Comparison of ENCODE assay signal across 18 cellular contexts in the genomic region with DNA sequence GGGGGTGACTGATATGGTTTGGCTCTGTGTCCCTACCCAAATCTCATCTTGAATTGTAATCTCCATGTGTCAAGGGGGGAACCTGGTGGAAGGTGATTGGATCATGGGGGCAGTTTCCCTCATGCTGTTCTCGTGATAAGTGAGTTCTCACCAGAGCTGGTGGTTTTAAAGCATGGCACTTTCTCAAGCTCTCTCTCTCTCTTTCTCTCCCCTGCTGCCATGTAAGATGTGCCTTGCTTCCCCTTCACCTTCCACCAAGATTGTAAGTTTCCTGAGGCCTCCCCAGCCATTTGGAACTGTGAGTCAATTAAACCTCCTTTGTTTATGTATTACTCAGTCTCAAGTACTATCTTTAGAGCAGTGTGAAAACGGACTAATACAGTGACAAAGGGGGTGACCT. TPM values are rescaled to one million over a fixed set of nuclear protein-coding genes. Genes with fewer than 3 reads are reported as not detected.
"Had no signal": no experiment of that assay in that cellular context is flagged by ENCODE, and none has a peak within 500 bp of the region (broad histone marks: within the 10 kb centered on the region; RNA-seq: fewer than 3 reads in every experiment).

No MANE protein-coding gene starts in this region.

RNA-seq across cellular contexts. Expression of a gene that starts 8.4 kb away (rescaled TPM):
- total RNA-seq: activated naive CD4-positive, alpha-beta T cell treated with anti-CD3 and anti-CD28 coated beads for 36 hours; activated naive CD4-positive, alpha-beta T cell treated with anti-CD3 and anti-CD28 coated beads, Interleukin-2, amount 50 U/mL, for 72 hours; activated naive CD8-positive, alpha-beta T cell treated with anti-CD3 and anti-CD28 coated beads for 36 hours; activated naive CD8-positive, alpha-beta T cell treated with anti-CD3 and anti-CD28 coated beads, Interleukin-2, amount 10 ng/mL, durations not matched to agents 7 days and 5 days; activated T-cell treated with anti-CD3 and anti-CD28 coated beads, Interleukin-2, amount 50 U/mL, for 4 hours; activated T-cell treated with anti-CD3 and anti-CD28 coated beads, Interleukin-2, amount 50 U/mL, for 72 hours; activated T-helper 1 cell treated with anti-CD3 and anti-CD28 coated beads, Interleukin-12 subunit alpha, Interleukin-12 subunit beta, Interleukin-2, Interleukin-4 antibody, amounts not matched to agents 30 ng/mL and 10 ng/mL and 1 ng/mL, durations not matched to agents 14 hours and 24 hours and 36 hours; activated T-helper 2 cell treated with anti-CD3 and anti-CD28 coated beads, Interferon-gamma antibody, Interleukin-2, Interleukin-4, amounts not matched to agents 10 μg/mL and 5 μg/mL and 100 μg/mL, durations not matched to agents 14 hours and 24 hours and 36 hours; adrenal gland; aorta; ascending aorta; astrocyte; body of pancreas; bronchial epithelial cell; cardiac muscle cell; cerebellum; chondrocyte had no signal
- polyA plus RNA-seq: adipose tissue, adrenal gland, aorta, cardiac muscle cell had no signal
